ENCODE assay signal across 9 cellular contexts in the genomic region with DNA sequence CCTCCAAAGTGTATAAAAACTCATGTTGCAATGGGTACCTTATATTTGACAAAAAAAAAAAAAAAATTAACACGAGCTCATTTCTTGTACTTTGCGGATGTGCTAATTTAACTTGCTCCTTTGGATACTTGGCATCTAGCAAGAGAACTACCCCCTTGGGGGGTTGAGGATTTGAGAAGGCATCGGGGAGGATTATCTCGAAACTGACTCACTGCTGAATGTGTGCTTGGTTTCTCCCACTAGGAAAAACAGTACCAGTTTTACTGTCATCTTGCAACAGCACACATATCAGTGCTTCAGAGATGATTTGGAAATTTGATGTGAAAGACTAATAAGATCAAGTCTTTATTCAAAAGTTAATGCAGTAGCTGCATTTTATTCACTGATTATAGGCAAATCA. TPM values are rescaled to one million over a fixed set of nuclear protein-coding genes. Genes with fewer than 3 reads are reported as not detected.
DNase-seq lines count a peak whose midpoint lies in the region; ATAC-seq and TF ChIP-seq lines count a peak whose summit lies in the region.
"Had no signal": no experiment of that assay in that cellular context is flagged by ENCODE, and none has a peak within 500 bp of the region (broad histone marks: within the 10 kb centered on the region; RNA-seq: fewer than 3 reads in every experiment).

No MANE protein-coding gene starts in this region.

- peak overlapping the region; percentile 95 for H3K4me3 Mint-ChIP-seq in endothelial cell (ENCODE audit: unreplicated experiment)

- H3K9me3 ChIP-seq in ES-I3 (ENCODE audit: control insufficient read depth, insufficient read depth, low read length) (no peaks in the 10 kb centered on the region), trophoblast cell (ENCODE audit: insufficient read depth, low read depth, low read length) (no peaks in the 10 kb centered on the region)

- H4K8ac ChIP-seq in trophoblast cell (ENCODE audit: low read depth, low read length), result no peak overlapping the region

- no peak overlapping the region for H2BK120ac ChIP-seq in trophoblast cell (ENCODE audit: insufficient read depth, low read length, poor library complexity)

- no peak for ATAC-seq in GM21447 (IDR thresholded peaks at IDR 0.05; ENCODE audit: unreplicated experiment)

- no peak overlapping the region for H2AFZ ChIP-seq in trophoblast cell (ENCODE audit: insufficient read depth, low read length, poor library complexity)

- no peaks in the 10 kb centered on the region for H3K27me3 ChIP-seq in trophoblast cell (ENCODE audit: insufficient read depth, low read length)

- peak; percentile 14 for DNase-seq in NCI-H82 treated with DMSO at 0.1 percent for 48 hours (lab: John Stamatoyannopoulos, UW; ENCODE audit: unreplicated experiment)
- DNase-seq in endothelial cell (ENCODE audit: low spot score), result no peak
- DNase-seq in trophoblast cell, result no peak
- no peak for DNase-seq in NCI-H187 (lab: John Stamatoyannopoulos, UW)
- DNase-seq in mesenteric fat pad (ENCODE audit: low spot score), result no peak
- DNase-seq in activated CD4-positive, CD25-positive, alpha-beta regulatory T cell (lab: John Stamatoyannopoulos, UW), result no peak
- DNase-seq: NCI-H1048 had no signal

- peaks cover 6% of the 10 kb centered on the region for H3K79me1 ChIP-seq in trophoblast cell (ENCODE audit: low read length)

- H3K27ac Mint-ChIP-seq in endothelial cell (ENCODE audit: unreplicated experiment), result no peak overlapping the region

- no peak overlapping the region for H2AK5ac ChIP-seq in trophoblast cell (ENCODE audit: low read length)

- H3K4me1 Mint-ChIP-seq in endothelial cell (ENCODE audit: unreplicated experiment), result peaks cover 3% of the 10 kb centered on the region

- no peak overlapping the region for H3K18ac ChIP-seq in trophoblast cell (ENCODE audit: low read length)

- no peak overlapping the region for H4K91ac ChIP-seq in trophoblast cell (ENCODE audit: low read depth, low read length)

- H3K4me3 ChIP-seq in trophoblast cell (ENCODE audit: low read depth, low read length), result no peak overlapping the region

- H3K9me3 Mint-ChIP-seq in endothelial cell (ENCODE audit: unreplicated experiment), result no peaks in the 10 kb centered on the region

- no peak overlapping the region for H4K12ac ChIP-seq in trophoblast cell (ENCODE audit: low read depth, low read length)

- no CpG with 5 or more reads among the region's 4 CpGs for WGBS in trophoblast cell (ENCODE audit: extremely low coverage, insufficient coverage, insufficient read length)

- H3K27ac ChIP-seq in trophoblast cell (ENCODE audit: low read depth, low read length), result no peak overlapping the region

- H3K79me2 ChIP-seq in trophoblast cell (ENCODE audit: control insufficient read depth, insufficient read depth, low read length, poor library complexity), result peaks cover 2% of the 10 kb centered on the region

- peaks cover 2% of the 10 kb centered on the region for H3K27me3 Mint-ChIP-seq in endothelial cell (ENCODE audit: unreplicated experiment)

- TF ChIP-seq CTCF in endothelial cell (IDR thresholded peaks at IDR 0.05; ENCODE audit: unreplicated experiment), result no peak

- no peak overlapping the region for H3K14ac ChIP-seq in trophoblast cell (ENCODE audit: low read length)

- no peak overlapping the region for H2BK5ac ChIP-seq in trophoblast cell (ENCODE audit: low read depth, low read length, poor library complexity)

- no peaks in the 10 kb centered on the region for H3K4me1 ChIP-seq in ES-I3 (ENCODE audit: insufficient read depth, low read length)
- no peaks in the 10 kb centered on the region for H3K4me1 ChIP-seq in trophoblast cell (ENCODE audit: control insufficient read depth in 1 of 2, insufficient read depth in 2 of 2, low read length in 2 of 2)

- no peaks in the 10 kb centered on the region for H3K36me3 ChIP-seq in ES-I3 (ENCODE audit: insufficient read depth, low read length)
- H3K36me3 ChIP-seq in trophoblast cell (ENCODE audit: control insufficient read depth in 1 of 2, insufficient read depth in 2 of 2, low read length in 2 of 2), result no peaks in the 10 kb centered on the region

- no peak overlapping the region for H2BK12ac ChIP-seq in trophoblast cell (ENCODE audit: low read length)

- no peak overlapping the region for H3K23ac ChIP-seq in trophoblast cell (ENCODE audit: low read length)

- peaks cover 3% of the 10 kb centered on the region for H3K36me3 Mint-ChIP-seq in endothelial cell (ENCODE audit: low read depth, unreplicated experiment)

- H3K4me2 ChIP-seq in trophoblast cell (ENCODE audit: low read length), result peak overlapping the region; percentile 49

- no peak overlapping the region for H3K4ac ChIP-seq in trophoblast cell (ENCODE audit: low read depth, low read length)

- peak overlapping the region; percentile 88 for H3K9ac ChIP-seq in ES-I3 (ENCODE audit: low read depth, low read length)
- H3K9ac ChIP-seq in trophoblast cell (ENCODE audit: low read length), result no peak overlapping the region

RNA-seq across cellular contexts. Expression of a gene that starts 0.9 kb away (rescaled TPM):
- total RNA-seq in endothelial cell (ENCODE audit: unreplicated experiment) (18.3 TPM), mesenteric fat pad (7.3 TPM)
- 4.6 and 4.7 TPM in 2 replicates for polyA plus RNA-seq in trophoblast cell (2013)

RNA-seq across cellular contexts. Expression of a gene that starts 43.3 kb away (rescaled TPM):
- total RNA-seq in endothelial cell (ENCODE audit: unreplicated experiment), result 56.7 TPM
- polyA plus RNA-seq in trophoblast cell (2013), result 10.4 and 12.1 TPM in 2 replicates
- 2.7 TPM for total RNA-seq in mesenteric fat pad

Comparison
In these comparisons a context has a peak if more than half of its experiments do, and no peak if none do; other contexts are left out.
1. RNA of a gene that starts 43.3 kb away (total RNA-seq): 56.7 TPM in endothelial cell (single experiment); 2.7 TPM in mesenteric fat pad (single experiment); every median in the first group is over 10 times any median in the second.